Comparison of ENCODE assay signal across 20 cellular contexts in genomic region chr2:77977486-77978063, GRCh38.
A peak's percentile ranks its signal among the peaks of the same experiment; 100 is the strongest.
DNase-seq lines count a peak whose midpoint lies in the region; ATAC-seq, FAIRE-seq and TF ChIP-seq lines count a peak whose summit lies in the region.
"Had no signal": no experiment of that assay in that cellular context is flagged by ENCODE, and none has a peak within 500 bp of the region (broad histone marks: within the 10 kb centered on the region; RNA-seq: fewer than 3 reads in every experiment).

No MANE protein-coding gene starts in this region.

- intact Hi-C loops in K562 (cut with micrococcal nuclease): no loop called here
- intact Hi-C loops in CD4-positive, alpha-beta memory T cell (cut with micrococcal nuclease): no loop called here

- H3K4me2 ChIP-seq in K562 (ENCODE audit: insufficient read depth, low read length): no peak overlapping the region
- H3K4me2 ChIP-seq: KMS-11 had no signal

- no peak overlapping the region for H3K9ac ChIP-seq in K562 (ENCODE audit: insufficient read depth in 1 of 2, low read depth in 2 of 2, low read length in 2 of 2)
- H3K9ac ChIP-seq: KMS-11 had no signal

- 0% methylated on average over 3 of the region's 3 CpGs for WGBS in K562 (ENCODE audit: insufficient coverage, low coverage, missing lambda C conversion rate)

- no peak for TF ChIP-seq CTCF in K562 (IDR thresholded peaks at IDR 0.05 in 2 of 3, conservative IDR thresholded peaks at IDR 0.05 in 1 of 3; ENCODE audit: insufficient read depth in 2 of 3, low read depth in 1 of 3, low read length in 3 of 3)
- TF ChIP-seq CTCF in type B pancreatic cell (conservative IDR thresholded peaks at IDR 0.05): peak; percentile 56

- no peaks in the 10 kb centered on the region; the same call in 1 of the 2 replicates for H3K9me3 ChIP-seq in K562 (replicated peaks; ENCODE audit: control insufficient read depth, insufficient read depth, low read depth, low read length)
- no peaks in the 10 kb centered on the region for H3K9me3 ChIP-seq in CD4-positive, alpha-beta memory T cell (ENCODE audit: control insufficient read depth in 1 of 2, low read length in 2 of 2)

- no peaks in the 10 kb centered on the region for H3K27me3 ChIP-seq in K562 (ENCODE audit: control insufficient read depth in 2 of 2, insufficient read depth in 2 of 2, low read length in 2 of 2)
- no peaks in the 10 kb centered on the region for H3K27me3 ChIP-seq in CD4-positive, alpha-beta memory T cell (ENCODE audit: insufficient read depth, low read length)

- H3K4me1 Mint-ChIP-seq in type B pancreatic cell (ENCODE audit: unreplicated experiment): peaks cover 3% of the 10 kb centered on the region
- no peaks in the 10 kb centered on the region for H3K4me1 Mint-ChIP-seq in CD4-positive, alpha-beta memory T cell
- H3K4me1 Mint-ChIP-seq: brain; natural killer cell; stimulated activated effector memory CD8-positive, alpha-beta T cell treated with anti-CD3 and anti-CD28 coated beads, Interleukin-12 subunit alpha, Interleukin-12 subunit beta, amount 100 ng/mL, for 72 hours had no signal

- no peaks in the 10 kb centered on the region for H3K36me3 Mint-ChIP-seq in type B pancreatic cell
- H3K36me3 Mint-ChIP-seq in CD4-positive, alpha-beta memory T cell: no peaks in the 10 kb centered on the region
- H3K36me3 Mint-ChIP-seq: brain; stimulated activated effector memory CD8-positive, alpha-beta T cell treated with anti-CD3 and anti-CD28 coated beads, Interleukin-12 subunit alpha, Interleukin-12 subunit beta, amount 100 ng/mL, for 72 hours had no signal

- H3K36me3 ChIP-seq in K562 (ENCODE audit: control insufficient read depth, insufficient read depth, low read length): no peaks in the 10 kb centered on the region
- no peaks in the 10 kb centered on the region for H3K36me3 ChIP-seq in CD4-positive, alpha-beta memory T cell (ENCODE audit: insufficient read depth, low read length)
- H3K36me3 ChIP-seq: left ventricle myocardium inferior had no signal

- no peaks in the 10 kb centered on the region for H3K9me1 ChIP-seq in K562 (ENCODE audit: control insufficient read depth, insufficient read depth, low read length)

- H3K4me1 ChIP-seq in K562 (replicated peaks in 1 of 2; ENCODE audit: control insufficient read depth in 2 of 2, insufficient read depth in 2 of 2, low read length in 2 of 2): no peaks in the 10 kb centered on the region
- H3K4me1 ChIP-seq in CD4-positive, alpha-beta memory T cell (ENCODE audit: insufficient read depth, low read length): no peaks in the 10 kb centered on the region
- H3K4me1 ChIP-seq: left ventricle myocardium inferior had no signal

- no peaks in the 10 kb centered on the region for H3K79me2 ChIP-seq in K562 (ENCODE audit: control insufficient read depth, insufficient read depth, low read length)

- H2AFZ ChIP-seq in K562 (ENCODE audit: low read depth, low read length): no peak overlapping the region

- H3K27ac Mint-ChIP-seq in type B pancreatic cell: no peak overlapping the region
- H3K27ac Mint-ChIP-seq in CD4-positive, alpha-beta memory T cell: no peak overlapping the region
- H3K27ac Mint-ChIP-seq: activated naive CD4-positive, alpha-beta T cell treated with anti-CD3 and anti-CD28 coated beads for 36 hours; natural killer cell; stimulated activated effector memory CD8-positive, alpha-beta T cell treated with anti-CD3 and anti-CD28 coated beads, Interleukin-12 subunit alpha, Interleukin-12 subunit beta, amount 100 ng/mL, for 72 hours had no signal

- CTCF ChIA-PET in K562 (lab: Yijun Ruan, JAX; ENCODE audit: low intra/inter-chr PET ratio): no interaction called here
- CTCF ChIA-PET in CD4-positive, alpha-beta memory T cell (lab: Charles Lee; ENCODE audit: partially characterized antibody): no interaction called here

- DNase-seq in NCI-H82 (lab: John Stamatoyannopoulos, UW) (peak; percentile 8), NCI-H82 treated with DMSO at 0.1 percent for 48 hours (lab: John Stamatoyannopoulos, UW; ENCODE audit: unreplicated experiment) (no peak), NCI-H69 (lab: John Stamatoyannopoulos, UW) (peak; percentile 1), K562 (ENCODE audit: extremely low read depth in 1 of 4, low spot score in 3 of 4) (peak in 3 of 4 experiments; percentile 1 to 5 (median 5)), type B pancreatic cell (ENCODE audit: extremely low spot score, unreplicated experiment) (no peak), ureter (ENCODE audit: low spot score) (no peak), DMS 273 treated with DMSO at 0.1 percent for 48 hours (lab: John Stamatoyannopoulos, UW) (no peak)
- DNase-seq in CD4-positive, alpha-beta memory T cell: no peak
- DNase-seq: activated CD8-positive, alpha-beta memory T cell treated with anti-CD3 and anti-CD28 coated beads, Interleukin-2, amount 50 U/mL, for 48 hours; activated naive CD4-positive, alpha-beta T cell treated with anti-CD3 and anti-CD28 coated beads for 36 hours; H7; left ventricle myocardium inferior; natural killer cell; NCI-H2081 had no signal

- no peaks in the 10 kb centered on the region for H4K20me1 ChIP-seq in K562 (replicated peaks; ENCODE audit: control insufficient read depth, insufficient read depth, low read length)

- peaks cover 13% of the 10 kb centered on the region for H3K9me3 Mint-ChIP-seq in type B pancreatic cell
- H3K9me3 Mint-ChIP-seq in CD4-positive, alpha-beta memory T cell: peaks cover 2 to 46% (median 23%) of the 10 kb centered on the region in 8 donors

- no peak overlapping the region for H3K4me3 Mint-ChIP-seq in type B pancreatic cell
- H3K4me3 Mint-ChIP-seq in CD4-positive, alpha-beta memory T cell: no peak overlapping the region
- H3K4me3 Mint-ChIP-seq: activated naive CD4-positive, alpha-beta T cell treated with anti-CD3 and anti-CD28 coated beads for 36 hours; brain; natural killer cell; stimulated activated effector memory CD8-positive, alpha-beta T cell treated with anti-CD3 and anti-CD28 coated beads, Interleukin-12 subunit alpha, Interleukin-12 subunit beta, amount 100 ng/mL, for 72 hours had no signal

- peak; percentile 38; the same call in 1 of the 3 replicates for ATAC-seq in K562
- ATAC-seq: activated CD4-positive, CD25-positive, alpha-beta regulatory T cell treated with anti-CD3 and anti-CD28 coated beads, Interleukin-2, amount 50 U/mL, for 24 hours; natural killer cell; sciatic nerve; stimulated activated effector memory CD8-positive, alpha-beta T cell treated with anti-CD3 and anti-CD28 coated beads, Interleukin-12 subunit alpha, Interleukin-12 subunit beta, amount 100 ng/mL, for 72 hours had no signal

- no peak overlapping the region for H3K27ac ChIP-seq in K562 (ENCODE audit: extremely low read depth, low read depth, low read length)
- H3K27ac ChIP-seq in CD4-positive, alpha-beta memory T cell (ENCODE audit: low read depth, low read length): no peak overlapping the region
- H3K27ac ChIP-seq: KMS-11, left ventricle myocardium inferior had no signal

- no peaks in the 10 kb centered on the region for H3K27me3 Mint-ChIP-seq in type B pancreatic cell
- H3K27me3 Mint-ChIP-seq in CD4-positive, alpha-beta memory T cell: no peaks in the 10 kb centered on the region

- H3K4me3 ChIP-seq in K562: no peak overlapping the region
- no peak overlapping the region for H3K4me3 ChIP-seq in CD4-positive, alpha-beta memory T cell (ENCODE audit: low read length in 2 of 2)
- H3K4me3 ChIP-seq: left ventricle myocardium inferior had no signal

- in situ Hi-C loops in K562 (cut with MboI): no loop called here

- no peak for TF ChIP-seq POLR2A in K562 (conservative IDR thresholded peaks at IDR 0.05)

- TF ChIP-seq EP300 in K562 (IDR thresholded peaks at IDR 0.05; ENCODE audit: low read length): no peak

- no peak for FAIRE-seq in K562 (lab: Jason Lieb, UNC)
- FAIRE-seq: D721Med had no signal

- peak in 1 of 2 experiments; percentile 18; a peak in 1 of 4 replicates for TF ChIP-seq RAD21 in K562 (CRISPR knock-in tag; conservative IDR thresholded peaks at IDR 0.05 in 1 of 2, IDR thresholded peaks at IDR 0.05 in 1 of 2)

- POLR2A ChIA-PET in K562 (lab: Yijun Ruan, JAX): interaction anchor here (0.6 kb wide), 1 partner anchor 15 kb away, joined by 3 read pairs; no protein-coding TSS in a partner anchor
- POLR2A ChIA-PET in CD4-positive, alpha-beta memory T cell (lab: Charles Lee; ENCODE audit: partially characterized antibody): no interaction called here

- no TSS peak for BruUV-seq in K562 (replicated peaks; lab: Mats Ljungman, UMichigan)

TF ChIP-seq in K562, 482 proteins besides CTCF, POLR2A, EP300 and RAD21:
- TF ChIP-seq TCF3 (CRISPR knock-in tag; IDR thresholded peaks at IDR 0.05) (peak; percentile 56; the same call in 1 of the 2 replicates), CBX5 (IDR thresholded peaks at IDR 0.05; ENCODE audit: borderline replicate concordance, low read depth) (no peak), NFYB (IDR thresholded peaks at IDR 0.05; ENCODE audit: extremely low read depth, insufficient read length) (no peak), HDGF (IDR thresholded peaks at IDR 0.05) (no peak)

Comparison
In these comparisons a context has a peak if more than half of its experiments do, and no peak if none do; other contexts are left out.
1. DNase-seq: peak in NCI-H82 (single experiment), NCI-H69 (single experiment) and K562 (3 of 4); none in NCI-H82 treated with DMSO at 0.1 percent for 48 hours (single experiment), type B pancreatic cell (single experiment), ureter (single experiment), CD4-positive, alpha-beta memory T cell (0 of 5) and DMS 273 treated with DMSO at 0.1 percent for 48 hours (single experiment).